22 cellular contexts compared by ENCODE assay signal in genomic region chr6:108350528-108350927, GRCh38. TPM values are rescaled to one million over a fixed set of nuclear protein-coding genes. Genes with fewer than 3 reads are reported as not detected.
A peak's percentile ranks its signal among the peaks of the same experiment; 100 is the strongest.
DNase-seq lines count a peak whose midpoint lies in the region; ATAC-seq and TF ChIP-seq lines count a peak whose summit lies in the region.
"Had no signal": no experiment of that assay in that cellular context is flagged by ENCODE, and none has a peak within 500 bp of the region (broad histone marks: within the 10 kb centered on the region; RNA-seq: fewer than 3 reads in every experiment).

No MANE protein-coding gene starts in this region.

- intact Hi-C loops in posterior cingulate gyrus (cut with DNase I) (no loop called here), left ventricle myocardium superior (cut with micrococcal nuclease) (no loop called here), tibial artery (cut with DNase I; ENCODE audit: low total_unique reads) (no loop called here)

- no peaks in the 10 kb centered on the region for H3K27me3 ChIP-seq in tibial artery
- H3K27me3 ChIP-seq: esophagus squamous epithelium, SJCRH30 had no signal

- DNase-seq in SKM-1 treated with dmso at 0.1 percent for 144 hours (lab: John Stamatoyannopoulos, UW; ENCODE audit: unreplicated experiment), result no peak
- no peak for DNase-seq in posterior cingulate gyrus
- no peak for DNase-seq in left ventricle myocardium superior
- no peak for DNase-seq in tibial artery
- DNase-seq: activated CD4-positive, alpha-beta T cell treated with anti-CD3 and anti-CD28 coated beads for 1 hour; activated gamma-delta T cell treated with Interleukin-2 at 50 U/mL for 16 hours; anterior cingulate cortex; effector CD8-positive, alpha-beta T cell; esophagus squamous epithelium; glutamatergic neuron; GOT3; naive B cell; NCI-H2081; NCI-H526; PC-3; SJCRH30 had no signal

- no peak for TF ChIP-seq CTCF in tibial artery (IDR thresholded peaks at IDR 0.05)

- H3K27ac ChIP-seq in tibial artery, result no peak overlapping the region
- H3K27ac ChIP-seq: esophagus squamous epithelium, SJCRH30, thoracic aorta had no signal

- no peaks in the 10 kb centered on the region for H3K36me3 ChIP-seq in tibial artery
- H3K36me3 ChIP-seq: SJCRH30, thoracic aorta had no signal

- no peaks in the 10 kb centered on the region for H3K9me3 ChIP-seq in tibial artery
- H3K9me3 ChIP-seq: esophagus squamous epithelium, SJCRH30, thoracic aorta had no signal

- no peaks in the 10 kb centered on the region for H3K4me1 ChIP-seq in tibial artery
- H3K4me1 ChIP-seq: esophagus squamous epithelium, SJCRH30 had no signal

- ATAC-seq in GM19395 (IDR thresholded peaks at IDR 0.05; ENCODE audit: unreplicated experiment) (peak; percentile 52), HG02763 (IDR thresholded peaks at IDR 0.05; ENCODE audit: unreplicated experiment) (peak; percentile 50), HG03460 (IDR thresholded peaks at IDR 0.05; ENCODE audit: unreplicated experiment) (peak; percentile 67), left ventricle myocardium superior (no peak)
- ATAC-seq: PC-3 had no signal

- H3K4me3 ChIP-seq in tibial artery, result no peak overlapping the region
- H3K4me3 ChIP-seq: esophagus squamous epithelium, lung, SJCRH30, smooth muscle cell, thoracic aorta had no signal

RNA-seq across cellular contexts. Expression of gene AFG1L, which starts 55.7 kb away (rescaled TPM):
- 12.4 TPM for total RNA-seq in left ventricle myocardium superior
